In genomic region chrY:24619070-24619807, GRCh38 we compare ENCODE assay signal across 4 cellular contexts. TPM values are rescaled to one million over a fixed set of nuclear protein-coding genes. Genes with fewer than 3 reads are reported as not detected.
"Had no signal": no experiment of that assay in that cellular context is flagged by ENCODE, and none has a peak within 500 bp of the region (broad histone marks: within the 10 kb centered on the region; RNA-seq: fewer than 3 reads in every experiment).

No MANE protein-coding gene starts in this region.

RNA-seq across cellular contexts. Expression of gene BPY2B, which starts 1.4 kb away (rescaled TPM):
- total RNA-seq: LHCN-M2, M059J, MCF 10A, NCI-H460 had no signal
